ENCODE assay signal across 14 cellular contexts in genomic region chr6:94130458-94130857, GRCh38.
DNase-seq lines count a peak whose midpoint lies in the region; ATAC-seq and TF ChIP-seq lines count a peak whose summit lies in the region.
"Had no signal": no experiment of that assay in that cellular context is flagged by ENCODE, and none has a peak within 500 bp of the region (broad histone marks: within the 10 kb centered on the region; RNA-seq: fewer than 3 reads in every experiment).

No MANE protein-coding gene starts in this region.

- DNase-seq in H9 (no peak), NCI-H69 (lab: John Stamatoyannopoulos, UW) (peak; percentile 65), cerebellum (ENCODE audit: low spot score) (peak; percentile 11), activated gamma-delta T cell (lab: John Stamatoyannopoulos, UW) (no peak), activated gamma-delta T cell treated with Interleukin-2 at 50 U/mL for 16 hours (no peak)
- no peak for DNase-seq in activated CD8-positive, alpha-beta T cell treated with anti-CD3 and anti-CD28 coated beads for 36 hours
- DNase-seq: EL, left cardiac atrium, NCI-H1930, SHP77 had no signal

- H3K4me1 ChIP-seq in H9 (ENCODE audit: insufficient read depth, low read length) (no peaks in the 10 kb centered on the region; the same call in 1 of the 2 replicates), neuron (ENCODE audit: insufficient read depth, low read length) (peaks cover 23% of the 10 kb centered on the region)

- no peaks in the 10 kb centered on the region for H3K79me2 ChIP-seq in H9 (ENCODE audit: insufficient read depth, low read length)

- H3K36me3 Mint-ChIP-seq in H9 (ENCODE audit: insufficient read depth in 1 of 3, low read depth in 3 of 3), result no peaks in the 10 kb centered on the region
- H3K36me3 Mint-ChIP-seq in activated CD8-positive, alpha-beta T cell treated with anti-CD3 and anti-CD28 coated beads for 36 hours (ENCODE audit: low read depth), result no peaks in the 10 kb centered on the region

- H3K27me3 ChIP-seq in H9 (ENCODE audit: insufficient read depth, low read length), result no peaks in the 10 kb centered on the region
- H3K27me3 ChIP-seq in neuron (ENCODE audit: insufficient read depth, low read length), result no peaks in the 10 kb centered on the region

- no peaks in the 10 kb centered on the region for H4K20me1 ChIP-seq in H9 (ENCODE audit: control insufficient read depth, insufficient read depth, insufficient read length)

- H3K56ac ChIP-seq in H9 (ENCODE audit: insufficient read length, low read depth, low read length), result no peak overlapping the region

- no peak overlapping the region for H2BK15ac ChIP-seq in H9 (ENCODE audit: low read depth, low read length)

- no peak overlapping the region for H4K5ac ChIP-seq in H9 (ENCODE audit: insufficient read length, low read depth, low read length)

- peak overlapping the region; percentile 32 for H2AFZ ChIP-seq in H9 (ENCODE audit: low read length)
- peak overlapping the region; percentile 54 for H2AFZ ChIP-seq in neuron (ENCODE audit: low read depth, low read length)

- H3K4me1 Mint-ChIP-seq in H9, result peaks cover 11 to 12% of the 10 kb centered on the region in 2 experiments
- H3K4me1 Mint-ChIP-seq in activated CD8-positive, alpha-beta T cell treated with anti-CD3 and anti-CD28 coated beads for 36 hours (ENCODE audit: low read depth), result no peaks in the 10 kb centered on the region
- H3K4me1 Mint-ChIP-seq: central memory CD8-positive, alpha-beta T cell had no signal

- no peak overlapping the region for H2BK120ac ChIP-seq in H9 (ENCODE audit: low read depth, low read length, poor library complexity, severe bottlenecking)

- no peak overlapping the region for H2AK5ac ChIP-seq in H9 (ENCODE audit: insufficient read length, low read length)

- H3K4me2 ChIP-seq in H9 (ENCODE audit: insufficient read depth, insufficient read length, low read length), result no peak overlapping the region

- no peak overlapping the region for H2BK5ac ChIP-seq in H9 (ENCODE audit: insufficient read length, low read length)

- no peak overlapping the region for H3K4ac ChIP-seq in H9 (ENCODE audit: low read depth, low read length)

- no peaks in the 10 kb centered on the region for H3K36me3 ChIP-seq in neuron (ENCODE audit: insufficient read depth, low read length)

- H3K27ac ChIP-seq in H9 (ENCODE audit: insufficient read length, low read depth, low read length), result no peak overlapping the region

- no peak overlapping the region for H3K18ac ChIP-seq in H9 (ENCODE audit: insufficient read length, low read depth, low read length)

- H3K23me2 ChIP-seq in H9 (ENCODE audit: insufficient read length, low read depth, low read length, poor library complexity, severe bottlenecking), result no peaks in the 10 kb centered on the region

- H2BK20ac ChIP-seq in H9 (ENCODE audit: low read depth, low read length, poor library complexity, severe bottlenecking), result no peak overlapping the region

- H4K91ac ChIP-seq in H9 (ENCODE audit: insufficient read length, low read depth, low read length), result no peak overlapping the region

- no peak overlapping the region for H4K8ac ChIP-seq in H9 (replicated peaks; ENCODE audit: insufficient read length, low read depth, low read length)

- H3K9me3 ChIP-seq in H9 (ENCODE audit: control insufficient read depth, low read depth, low read length) (no peaks in the 10 kb centered on the region), neuron (ENCODE audit: low read length) (no peaks in the 10 kb centered on the region)

- H3K4me3 Mint-ChIP-seq in H9, result no peak overlapping the region
- H3K4me3 Mint-ChIP-seq in activated CD8-positive, alpha-beta T cell treated with anti-CD3 and anti-CD28 coated beads for 36 hours, result no peak overlapping the region
- H3K4me3 Mint-ChIP-seq: central memory CD8-positive, alpha-beta T cell had no signal

- no peak for ATAC-seq in activated CD8-positive, alpha-beta T cell treated with anti-CD3 and anti-CD28 coated beads for 36 hours
- ATAC-seq in HG03520 (IDR thresholded peaks at IDR 0.05; ENCODE audit: unreplicated experiment), result no peak
- ATAC-seq: activated CD4-positive, CD25-positive, alpha-beta regulatory T cell treated with anti-CD3 and anti-CD28 coated beads, Interleukin-2, amount 50 U/mL, for 24 hours; left cardiac atrium had no signal

- no peaks in the 10 kb centered on the region for H3K9me3 Mint-ChIP-seq in H9
- H3K9me3 Mint-ChIP-seq in activated CD8-positive, alpha-beta T cell treated with anti-CD3 and anti-CD28 coated beads for 36 hours, result peaks cover 2% of the 10 kb centered on the region

- no CpG with 5 or more reads among the region's 1 CpG for WGBS in H9 (ENCODE audit: extremely low coverage, insufficient read length, low lambda C conversion rate)

- no peak overlapping the region for H3T11ph ChIP-seq in H9 (ENCODE audit: low read length)

- no peak overlapping the region for H3K23ac ChIP-seq in H9 (ENCODE audit: insufficient read length, low read depth, low read length)

- CTCF ChIA-PET in activated CD8-positive, alpha-beta T cell treated with anti-CD3 and anti-CD28 coated beads for 36 hours (lab: Charles Lee), result no interaction called here

- no peak overlapping the region for H2BK12ac ChIP-seq in H9 (ENCODE audit: insufficient read length, low read depth, low read length)

- no peak for TF ChIP-seq CTCF in H9 (conservative IDR thresholded peaks at IDR 0.05)
- no peak for TF ChIP-seq CTCF in activated CD8-positive, alpha-beta T cell treated with anti-CD3 and anti-CD28 coated beads for 36 hours (IDR thresholded peaks at IDR 0.05)

- H3K14ac ChIP-seq in H9 (ENCODE audit: insufficient read depth, low read length), result no peak overlapping the region

- POLR2A ChIA-PET in activated CD8-positive, alpha-beta T cell treated with anti-CD3 and anti-CD28 coated beads for 36 hours (lab: Charles Lee), result no interaction called here

- no peaks in the 10 kb centered on the region for H3K79me1 ChIP-seq in H9 (ENCODE audit: insufficient read depth, low read depth, low read length, poor library complexity, severe bottlenecking)

- no peak overlapping the region for H3K9ac ChIP-seq in H9 (ENCODE audit: extremely low read depth, insufficient read length, low read length)

- H3K27me3 Mint-ChIP-seq in H9 (ENCODE audit: low read depth), result no peaks in the 10 kb centered on the region
- H3K27me3 Mint-ChIP-seq in activated CD8-positive, alpha-beta T cell treated with anti-CD3 and anti-CD28 coated beads for 36 hours, result no peaks in the 10 kb centered on the region
- H3K27me3 Mint-ChIP-seq: central memory CD8-positive, alpha-beta T cell had no signal

- peak overlapping the region; percentile 37 to 86 (median 82); a peak in 5 of 7 replicates for H3K27ac Mint-ChIP-seq in H9
- H3K27ac Mint-ChIP-seq in activated CD8-positive, alpha-beta T cell treated with anti-CD3 and anti-CD28 coated beads for 36 hours, result no peak overlapping the region

- no peak overlapping the region for H3K4me3 ChIP-seq in neuron (ENCODE audit: low read length)

- intact Hi-C loops in activated CD8-positive, alpha-beta T cell treated with anti-CD3 and anti-CD28 coated beads for 36 hours (cut with micrococcal nuclease), result no loop called here

Comparison
In these comparisons a context has a peak if more than half of its experiments do, and no peak if none do; other contexts are left out.
1. DNase-seq: peak in NCI-H69 (single experiment) and cerebellum (single experiment); none in H9 (single experiment), activated CD8-positive, alpha-beta T cell treated with anti-CD3 and anti-CD28 coated beads for 36 hours (single experiment), activated gamma-delta T cell (single experiment) and activated gamma-delta T cell treated with Interleukin-2 at 50 U/mL for 16 hours (single experiment).